ENCODE assay signal across 11 cellular contexts in the genomic region with DNA sequence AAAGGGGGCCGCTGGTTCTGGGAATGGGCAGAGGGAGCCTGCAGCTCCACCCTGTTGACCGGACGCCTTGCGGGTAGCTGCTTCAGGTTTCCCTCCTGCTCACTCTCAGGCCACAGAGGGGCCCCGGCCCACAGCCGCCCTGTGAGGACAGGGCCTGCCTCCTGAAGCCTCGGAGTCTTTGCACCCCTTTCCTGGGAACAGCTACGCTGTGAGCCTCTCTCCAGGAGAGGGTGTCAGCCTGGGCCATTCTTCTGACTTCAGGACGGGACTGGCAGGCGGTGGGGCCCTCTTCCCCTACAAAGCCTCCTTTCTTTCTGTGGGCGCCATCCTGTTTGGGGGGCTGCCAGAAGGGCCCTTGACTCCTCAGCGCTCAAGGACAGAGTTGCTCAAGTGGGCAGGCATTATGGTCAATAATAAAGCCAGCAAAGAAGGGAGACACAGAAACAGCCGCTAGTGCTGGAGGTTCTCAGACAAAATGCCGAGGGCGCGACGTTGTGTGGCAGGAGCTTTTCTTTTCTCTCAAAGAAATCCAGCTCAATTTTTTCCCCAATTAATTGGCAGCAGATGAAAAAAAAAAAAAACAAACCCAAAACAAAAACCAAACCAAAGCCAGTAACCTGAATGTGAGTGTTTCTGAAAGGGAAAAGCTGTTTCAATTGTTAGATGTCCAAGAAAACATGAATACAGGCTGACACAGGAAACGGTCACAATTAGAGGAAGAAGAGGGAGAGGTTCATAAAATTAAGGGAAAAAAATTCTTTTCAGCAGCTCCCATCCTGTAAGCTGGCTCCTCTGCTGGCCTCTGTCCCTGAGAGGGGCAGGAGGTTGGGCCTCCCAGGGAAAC. TPM values are rescaled to one million over a fixed set of nuclear protein-coding genes. Genes with fewer than 3 reads are reported as not detected.
A peak's percentile ranks its signal among the peaks of the same experiment; 100 is the strongest.
DNase-seq lines count a peak whose midpoint lies in the region; ATAC-seq and TF ChIP-seq lines count a peak whose summit lies in the region.
"Had no signal": no experiment of that assay in that cellular context is flagged by ENCODE, and none has a peak within 500 bp of the region (broad histone marks: within the 10 kb centered on the region; RNA-seq: fewer than 3 reads in every experiment).

No MANE protein-coding gene starts in this region.

- peak in 8 of 14 donors; percentile 24 to 91 (median 55) for DNase-seq in C1 segment of cervical spinal cord (lab: John Stamatoyannopoulos, UW)
- peak in 35 of 61 donors; percentile 20 to 88 (median 50) for DNase-seq in caudate nucleus (lab: John Stamatoyannopoulos, UW)
- DNase-seq in left lobe of liver (ENCODE audit: low spot score), result peak; percentile 41
- no peak for DNase-seq in progenitor cell of endocrine pancreas (ENCODE audit: low spot score, unreplicated experiment)
- DNase-seq in iPS-NIHi11 (ENCODE audit: low spot score), result no peak
- DNase-seq: activated CD4-positive, alpha-beta T cell treated with anti-CD3 and anti-CD28 coated beads for 36 hours; activated T-cell treated with anti-CD3 and anti-CD28 coated beads, Interleukin-2, amount 50 U/mL, for 4 hours; DMS153 had no signal

- peaks cover 5% of the 10 kb centered on the region for H3K36me3 Mint-ChIP-seq in progenitor cell of endocrine pancreas (ENCODE audit: insufficient read depth)

- peak overlapping the region; percentile 86 for H3K27ac ChIP-seq in caudate nucleus (ENCODE audit: low read depth, low read length)

- no peaks in the 10 kb centered on the region for H3K4me1 Mint-ChIP-seq in progenitor cell of endocrine pancreas (ENCODE audit: low read depth)
- H3K4me1 Mint-ChIP-seq: activated CD4-positive, alpha-beta T cell treated with anti-CD3 and anti-CD28 coated beads for 36 hours had no signal

- no peaks in the 10 kb centered on the region for H3K9me3 Mint-ChIP-seq in progenitor cell of endocrine pancreas (ENCODE audit: low read depth)
- H3K9me3 Mint-ChIP-seq: activated T-cell treated with anti-CD3 and anti-CD28 coated beads, Interleukin-2, amount 50 U/mL, for 4 hours had no signal

- no peaks in the 10 kb centered on the region for H3K27me3 Mint-ChIP-seq in progenitor cell of endocrine pancreas
- H3K27me3 Mint-ChIP-seq: activated CD4-positive, alpha-beta T cell treated with anti-CD3 and anti-CD28 coated beads for 36 hours had no signal

- no peak overlapping the region for H3K4me3 Mint-ChIP-seq in progenitor cell of endocrine pancreas (ENCODE audit: low read depth)
- H3K4me3 Mint-ChIP-seq: activated CD4-positive, alpha-beta T cell treated with anti-CD3 and anti-CD28 coated beads for 36 hours; activated T-cell treated with anti-CD3 and anti-CD28 coated beads, Interleukin-2, amount 50 U/mL, for 4 hours had no signal

- peak overlapping the region; percentile 37 for H3K27ac Mint-ChIP-seq in progenitor cell of endocrine pancreas
- H3K27ac Mint-ChIP-seq: activated CD4-positive, alpha-beta T cell treated with anti-CD3 and anti-CD28 coated beads for 36 hours had no signal

- no peak for ATAC-seq in left lobe of liver
- ATAC-seq in HG03175 (IDR thresholded peaks at IDR 0.05; ENCODE audit: unreplicated experiment), result no peak
- no peak for ATAC-seq in GM21447 (IDR thresholded peaks at IDR 0.05; ENCODE audit: unreplicated experiment)
- ATAC-seq in GM21717 (IDR thresholded peaks at IDR 0.05; ENCODE audit: unreplicated experiment), result no peak
- ATAC-seq: activated CD4-positive, alpha-beta T cell treated with anti-CD3 and anti-CD28 coated beads for 36 hours; activated T-cell treated with anti-CD3 and anti-CD28 coated beads, Interleukin-2, amount 50 U/mL, for 4 hours had no signal

- no peak for TF ChIP-seq CTCF in progenitor cell of endocrine pancreas (IDR thresholded peaks at IDR 0.05; ENCODE audit: unreplicated experiment)

RNA-seq across cellular contexts. Expression of gene SLC25A51, which starts 12.8 kb away (rescaled TPM):
- total RNA-seq in left lobe of liver (5.6 TPM), progenitor cell of endocrine pancreas (29.1 and 32.5 TPM in 2 replicates)

Comparison
In these comparisons a context has a peak if more than half of its experiments do, and no peak if none do; other contexts are left out.
1. DNase-seq: peak in C1 segment of cervical spinal cord (8 of 14), caudate nucleus (35 of 61) and left lobe of liver (single experiment); none in progenitor cell of endocrine pancreas (single experiment) and iPS-NIHi11 (single experiment).